22 cellular contexts compared by ENCODE assay signal in genomic region chr11:17443000-17443399, GRCh38. TPM values are rescaled to one million over a fixed set of nuclear protein-coding genes. Genes with fewer than 3 reads are reported as not detected.
DNase-seq lines count a peak whose midpoint lies in the region; ATAC-seq, FAIRE-seq and TF ChIP-seq lines count a peak whose summit lies in the region.
"Had no signal": no experiment of that assay in that cellular context is flagged by ENCODE, and none has a peak within 500 bp of the region (broad histone marks: within the 10 kb centered on the region; RNA-seq: fewer than 3 reads in every experiment).

No MANE protein-coding gene starts in this region.

- TF ChIP-seq EP300 in neural cell (conservative IDR thresholded peaks at IDR 0.05; ENCODE audit: poor library complexity, severe bottlenecking): no peak

- H3K9ac ChIP-seq in neural cell (ENCODE audit: low read length): no peak overlapping the region
- H3K9ac ChIP-seq: BLaER1 had no signal

- H2AFZ ChIP-seq in neural cell (ENCODE audit: low read depth, low read length): no peak overlapping the region

- TF ChIP-seq CTCF in WERI-Rb-1 (IDR thresholded peaks at IDR 0.05; ENCODE audit: low read depth, low read length): no peak
- no peak for TF ChIP-seq CTCF in neural cell (IDR thresholded peaks at IDR 0.05; ENCODE audit: poor library complexity, severe bottlenecking)
- no peak for TF ChIP-seq CTCF in psoas muscle (IDR thresholded peaks at IDR 0.05)

- no peaks in the 10 kb centered on the region for H3K27me3 ChIP-seq in WERI-Rb-1 (ENCODE audit: insufficient read depth, low read depth, severe bottlenecking)
- H3K27me3 ChIP-seq in neural cell (ENCODE audit: insufficient read depth, low read depth, low read length): no peaks in the 10 kb centered on the region
- no peaks in the 10 kb centered on the region for H3K27me3 ChIP-seq in psoas muscle (ENCODE audit: insufficient read depth in 3 of 3, low read length in 2 of 3)
- H3K27me3 ChIP-seq: BLaER1 had no signal

- H3K4me2 ChIP-seq in neural cell (ENCODE audit: low read length): no peak overlapping the region
- H3K4me2 ChIP-seq: BLaER1 had no signal

- no peak for TF ChIP-seq RAD21 in neural cell (conservative IDR thresholded peaks at IDR 0.05)

- no peak for FAIRE-seq in GM12891 (lab: Jason Lieb, UNC)
- FAIRE-seq: H1, HTR-8/SVneo had no signal

- H3K9me3 ChIP-seq in WERI-Rb-1 (ENCODE audit: severe bottlenecking) (peaks cover 7% of the 10 kb centered on the region), neural cell (ENCODE audit: low read length) (no peaks in the 10 kb centered on the region), psoas muscle (no peaks in the 10 kb centered on the region)
- H3K9me3 ChIP-seq: HAP-1 had no signal

- H4K20me1 ChIP-seq in neural cell (ENCODE audit: insufficient read depth): no peaks in the 10 kb centered on the region
- H4K20me1 ChIP-seq: BLaER1 had no signal

- H3F3A ChIP-seq in neural cell (ENCODE audit: insufficient read depth, low read length, poor library complexity, severe bottlenecking): no peaks in the 10 kb centered on the region

- no peak for TF ChIP-seq POLR2A in GM12891 (IDR thresholded peaks at IDR 0.05; ENCODE audit: low read depth, low read length)

- ATAC-seq in psoas muscle: peak in 3 of 4 donors; percentile 74 to 79 (median 77)
- no peak for ATAC-seq in GM19351 (IDR thresholded peaks at IDR 0.05; ENCODE audit: unreplicated experiment)

- H3K36me3 ChIP-seq in WERI-Rb-1: peaks cover 34% of the 10 kb centered on the region
- H3K36me3 ChIP-seq in neural cell (ENCODE audit: insufficient read depth, low read length): no peaks in the 10 kb centered on the region
- H3K36me3 ChIP-seq in psoas muscle (ENCODE audit: insufficient read depth in 1 of 2, low read depth in 1 of 2): no peaks in the 10 kb centered on the region
- H3K36me3 ChIP-seq: BLaER1, HAP-1 had no signal

- no peak overlapping the region for H3K4me3 ChIP-seq in WERI-Rb-1 (ENCODE audit: low read depth, low read length)
- no peak overlapping the region for H3K4me3 ChIP-seq in neural cell (ENCODE audit: low read length)
- H3K4me3 ChIP-seq in psoas muscle: no peak overlapping the region
- H3K4me3 ChIP-seq: BLaER1, HAP-1 had no signal

- DNase-seq in NCI-H524 (lab: John Stamatoyannopoulos, UW): peak; percentile 32 to 47
- DNase-seq in NCI-H524 treated with DMSO at 0.1 percent for 48 hours (lab: John Stamatoyannopoulos, UW): no peak
- DNase-seq in WERI-Rb-1: no peak
- DNase-seq in psoas muscle: no peak
- DNase-seq in middle frontal gyrus (ENCODE audit: extremely low spot score, low spot score): no peak
- no peak for DNase-seq in GM12891 (ENCODE audit: insufficient read length, low spot score)
- DNase-seq: 8988T; CD4-positive, alpha-beta memory T cell; DMS153; DMS79; GF-D8; IMR-90 had no signal

- peak overlapping the region; percentile 73 for H3K27ac ChIP-seq in WERI-Rb-1
- peak overlapping the region; percentile 29 for H3K27ac ChIP-seq in neural cell (ENCODE audit: low read length)
- no peak overlapping the region for H3K27ac ChIP-seq in psoas muscle
- H3K27ac ChIP-seq: BLaER1 had no signal

- H3K79me2 ChIP-seq in neural cell (replicated peaks; ENCODE audit: insufficient read depth, low read length): no peaks in the 10 kb centered on the region

- no peaks in the 10 kb centered on the region for H3K9me2 ChIP-seq in neural cell (ENCODE audit: insufficient read depth, low read length)

- WGBS in psoas muscle, 3 donors: 39 to 62% (median 42%) methylated on average over 4 of the region's 4 CpGs

- intact Hi-C loops in psoas muscle (cut with DNase I): no loop called here

- H3K4me1 ChIP-seq in psoas muscle: no peaks in the 10 kb centered on the region
- H3K4me1 ChIP-seq: HAP-1 had no signal

TF ChIP-seq in neural cell, 6 proteins besides CTCF, POLR2A, EP300 and RAD21:
- TF ChIP-seq SMC3 (conservative IDR thresholded peaks at IDR 0.05; ENCODE audit: poor library complexity) (no peak), POLR2AphosphoS5 (IDR thresholded peaks at IDR 0.05) (no peak), MXI1 (conservative IDR thresholded peaks at IDR 0.05; ENCODE audit: poor library complexity, severe bottlenecking) (no peak), TAF1 (IDR thresholded peaks at IDR 0.05; ENCODE audit: low read depth) (no peak), EZH2 (IDR thresholded peaks at IDR 0.05; ENCODE audit: borderline replicate concordance, insufficient read depth, low read length, poor library complexity, severe bottlenecking) (no peak), REST (IDR thresholded peaks at IDR 0.05; ENCODE audit: borderline replicate concordance) (no peak)

TF ChIP-seq in GM12891, 5 proteins besides CTCF, POLR2A, EP300 and RAD21:
- TF ChIP-seq SPI1 (IDR thresholded peaks at IDR 0.05; ENCODE audit: low read depth, low read length): no peak
- TF ChIP-seq TAF1 (IDR thresholded peaks at IDR 0.05; ENCODE audit: low read depth, low read length): no peak
- TF ChIP-seq PAX5 (IDR thresholded peaks at IDR 0.05; ENCODE audit: insufficient read depth, low read length, severe bottlenecking): no peak
- TF ChIP-seq POU2F2 (IDR thresholded peaks at IDR 0.05; ENCODE audit: low read depth, low read length): no peak

RNA-seq across cellular contexts. Expression of gene ABCC8, which starts 33.6 kb away (rescaled TPM):
- 13.2 and 14.0 TPM in 2 replicates for polyA plus RNA-seq in neural cell
- polyA minus RNA-seq in neural cell: 4.6 and 6.6 TPM in 2 replicates
- 1 to 10 TPM in 3 of 4 donors, under 1 TPM in 1; 0.64 to 3.5 (median 1.3) TPM for total RNA-seq in psoas muscle
- under 1 TPM; 0.26 to 0.75 (median 0.32) TPM for polyA plus RNA-seq in psoas muscle
- not detected for polyA plus RNA-seq in GM12891 (2012; ENCODE audit: low read depth, missing spikeins)
- total RNA-seq: A673; CD4-positive, alpha-beta memory T cell; Daoy; IMR-90 had no signal
- polyA plus RNA-seq: AG04450; CD14-positive monocyte; CD4-positive, alpha-beta memory T cell; IMR-90 had no signal

RNA-seq across cellular contexts. Expression of gene KCNJ11, which starts 54.5 kb away (rescaled TPM):
- polyA plus RNA-seq in neural cell: 8.0 and 10.6 TPM in 2 replicates
- polyA minus RNA-seq in neural cell: 11.1 and 14.1 TPM in 2 replicates
- total RNA-seq in psoas muscle: 100 to 1,000 TPM in 2 of 4 donors, 10 to 100 TPM in 2; 88.4 to 173 (median 126) TPM
- 10 to 100 TPM; 66.5 to 87.5 (median 86.8) TPM for polyA plus RNA-seq in psoas muscle
- 0.19 TPM for polyA plus RNA-seq in GM12891 (2012; ENCODE audit: low read depth, missing spikeins)
- total RNA-seq: CD4-positive, alpha-beta memory T cell; Daoy; IMR-90 had no signal
- polyA plus RNA-seq: AG04450, CD14-positive monocyte, IMR-90 had no signal

Comparison
In these comparisons a context has a peak if more than half of its experiments do, and no peak if none do; other contexts are left out.
1. DNase-seq: peak in NCI-H524 (2 of 2); none in NCI-H524 treated with DMSO at 0.1 percent for 48 hours (single experiment), WERI-Rb-1 (single experiment), psoas muscle (0 of 2), middle frontal gyrus (single experiment) and GM12891 (single experiment).